Comparison of ENCODE assay signal across 8 cellular contexts in genomic region chr15:70892002-70892911, GRCh38. TPM values are rescaled to one million over a fixed set of nuclear protein-coding genes. Genes with fewer than 3 reads are reported as not detected.
DNase-seq lines count a peak whose midpoint lies in the region; ATAC-seq, FAIRE-seq and TF ChIP-seq lines count a peak whose summit lies in the region.

TSS of gene LRRC49 (plus strand) at chr15:70892826. CDS start at chr15:70892895, 69 bp downstream.
TSS of gene THAP10 (minus strand) at chr15:70892433. CDS start at chr15:70892272, 161 bp downstream.

- TF ChIP-seq CTCF in D721Med (IDR thresholded peaks at IDR 0.05; ENCODE audit: insufficient read depth, missing control alignments) (no peak), neural progenitor cell (IDR thresholded peaks at IDR 0.05) (no peak), type B pancreatic cell (conservative IDR thresholded peaks at IDR 0.05) (peak; percentile 17)

- DNase-seq in D721Med (ENCODE audit: insufficient read length, low spot score) (peak; percentile 24), HT-29 (ENCODE audit: low spot score) (peak; percentile 98), NOMO-1 treated with dmso at 0.1 percent for 144 hours (lab: John Stamatoyannopoulos, UW; ENCODE audit: unreplicated experiment) (peak; percentile 54), glomerular visceral epithelial cell (ENCODE audit: extremely low spot score) (peak; percentile 97), neural progenitor cell (ENCODE audit: low spot score) (peak; percentile 94), type B pancreatic cell (ENCODE audit: extremely low spot score, unreplicated experiment) (peak; percentile 84)
- peak; percentile 38 for DNase-seq in activated naive CD8-positive, alpha-beta T cell treated with anti-CD3 and anti-CD28 coated beads, Interleukin-2, amount 10 ng/mL, durations not matched to agents 7 days and 5 days

- FAIRE-seq in D721Med (lab: Jason Lieb, UNC): peak; percentile 93

- H3K4me2 ChIP-seq in neural progenitor cell: peak within 1 kb of the TSS; percentile 80

- H3K36me3 Mint-ChIP-seq in activated naive CD8-positive, alpha-beta T cell treated with anti-CD3 and anti-CD28 coated beads, Interleukin-2, amount 10 ng/mL, durations not matched to agents 7 days and 5 days: no peaks in the 10 kb centered on the region
- H3K36me3 Mint-ChIP-seq in neural progenitor cell (peaks cover 11% of the 10 kb centered on the region), type B pancreatic cell (no peaks in the 10 kb centered on the region)

- peaks cover 53% of the 10 kb centered on the region for H3K79me2 ChIP-seq in neural progenitor cell (ENCODE audit: low read depth)

- H3K4me3 ChIP-seq in neural progenitor cell: peak within 1 kb of the TSS; percentile 69

- peaks cover 57% of the 10 kb centered on the region for H3K27me3 Mint-ChIP-seq in activated naive CD8-positive, alpha-beta T cell treated with anti-CD3 and anti-CD28 coated beads, Interleukin-2, amount 10 ng/mL, durations not matched to agents 7 days and 5 days
- H3K27me3 Mint-ChIP-seq in neural progenitor cell (ENCODE audit: insufficient read depth, low read depth) (no peaks in the 10 kb centered on the region), type B pancreatic cell (no peaks in the 10 kb centered on the region)

- H3K4me1 Mint-ChIP-seq in activated naive CD8-positive, alpha-beta T cell treated with anti-CD3 and anti-CD28 coated beads, Interleukin-2, amount 10 ng/mL, durations not matched to agents 7 days and 5 days: peaks cover 8% of the 10 kb centered on the region
- H3K4me1 Mint-ChIP-seq in neural progenitor cell (peaks cover 26% of the 10 kb centered on the region), type B pancreatic cell (ENCODE audit: unreplicated experiment) (peaks cover 11% of the 10 kb centered on the region)

- H3K9me3 Mint-ChIP-seq in activated naive CD8-positive, alpha-beta T cell treated with anti-CD3 and anti-CD28 coated beads, Interleukin-2, amount 10 ng/mL, durations not matched to agents 7 days and 5 days: no peaks in the 10 kb centered on the region
- H3K9me3 Mint-ChIP-seq in neural progenitor cell (no peaks in the 10 kb centered on the region), type B pancreatic cell (no peaks in the 10 kb centered on the region)

- peak; percentile 86 for ATAC-seq in GM21390 (IDR thresholded peaks at IDR 0.05; ENCODE audit: unreplicated experiment)
- ATAC-seq in activated naive CD8-positive, alpha-beta T cell treated with anti-CD3 and anti-CD28 coated beads, Interleukin-2, amount 10 ng/mL, durations not matched to agents 7 days and 5 days (ENCODE audit: low read depth): peak; percentile 63

- no peaks in the 10 kb centered on the region for H3K9me3 ChIP-seq in neural progenitor cell (ENCODE audit: low read depth)

- peak within 1 kb of the TSS; percentile 4 for H3K9ac ChIP-seq in neural progenitor cell

- H3K27me3 ChIP-seq in neural progenitor cell: no peaks in the 10 kb centered on the region

- peaks cover 11% of the 10 kb centered on the region for H3K4me1 ChIP-seq in neural progenitor cell

- peak within 1 kb of the TSS; percentile 85 for H3K4me3 Mint-ChIP-seq in activated naive CD8-positive, alpha-beta T cell treated with anti-CD3 and anti-CD28 coated beads, Interleukin-2, amount 10 ng/mL, durations not matched to agents 7 days and 5 days
- H3K4me3 Mint-ChIP-seq in neural progenitor cell (peak within 1 kb of the TSS; percentile 98), type B pancreatic cell (peak within 1 kb of the TSS; percentile 98)

- peaks cover 18% of the 10 kb centered on the region for H3F3A ChIP-seq in neural progenitor cell (ENCODE audit: low read depth)

- H2AFZ ChIP-seq in neural progenitor cell (replicated peaks): peak within 1 kb of the TSS; percentile 89

- peak within 1 kb of the TSS; percentile 34 for H3K27ac Mint-ChIP-seq in activated naive CD8-positive, alpha-beta T cell treated with anti-CD3 and anti-CD28 coated beads, Interleukin-2, amount 10 ng/mL, durations not matched to agents 7 days and 5 days
- H3K27ac Mint-ChIP-seq in neural progenitor cell (peak within 1 kb of the TSS; percentile 98), type B pancreatic cell (peak within 1 kb of the TSS; percentile 95)

- H3K27ac ChIP-seq in neural progenitor cell: peak within 1 kb of the TSS; percentile 26

- H4K20me1 ChIP-seq in neural progenitor cell (ENCODE audit: low read depth): no peaks in the 10 kb centered on the region

- peaks cover 3% of the 10 kb centered on the region for H3K36me3 ChIP-seq in neural progenitor cell

- POLR2A ChIA-PET in activated naive CD8-positive, alpha-beta T cell treated with anti-CD3 and anti-CD28 coated beads, Interleukin-2, amount 10 ng/mL, durations not matched to agents 7 days and 5 days (lab: Charles Lee): interaction anchor here (0.6 kb wide), 1 partner anchor 125 kb away, joined by 4 read pairs; no protein-coding TSS in a partner anchor

RNA-seq across cellular contexts. Expression of gene LRRC49, which starts in this region (rescaled TPM):
- total RNA-seq in HT-29 (2014; rRNA removed; shearing (Covaris generic)): 4.2 and 5.9 TPM in 2 replicates
- not detected for total RNA-seq in activated naive CD8-positive, alpha-beta T cell treated with anti-CD3 and anti-CD28 coated beads, Interleukin-2, amount 10 ng/mL, durations not matched to agents 7 days and 5 days
- total RNA-seq in neural progenitor cell (ENCODE audit: low replicate concordance): 33.5 and 62.4 TPM in 2 replicates
- total RNA-seq in type B pancreatic cell (ENCODE audit: low replicate concordance): 6.7 and 13.4 TPM in 2 replicates

RNA-seq across cellular contexts. Expression of gene THAP10, which starts in this region (rescaled TPM):
- 2.7 and 3.9 TPM in 2 replicates for total RNA-seq in HT-29 (2014; rRNA removed; shearing (Covaris generic))
- not detected for total RNA-seq in activated naive CD8-positive, alpha-beta T cell treated with anti-CD3 and anti-CD28 coated beads, Interleukin-2, amount 10 ng/mL, durations not matched to agents 7 days and 5 days
- total RNA-seq in neural progenitor cell (ENCODE audit: low replicate concordance): 8.0 and 8.6 TPM in 2 replicates
- 2.7 and 5.3 TPM in 2 replicates for total RNA-seq in type B pancreatic cell (ENCODE audit: low replicate concordance)

Comparison
In these comparisons a context has a peak if more than half of its experiments do, and no peak if none do; other contexts are left out.
1. Peak in every context shown above with its lines: DNase-seq, ATAC-seq, H3K4me3 ChIP-seq and H3K27ac ChIP-seq.
2. Peak in DNase-seq and ATAC-seq in activated naive CD8-positive, alpha-beta T cell treated with anti-CD3 and anti-CD28 coated beads, Interleukin-2, amount 10 ng/mL, durations not matched to agents 7 days and 5 days; RNA of the genes that start here not detected or under 1 TPM.
3. DNase-seq: peak in every context shown above with its lines; median percentile 98 in HT-29; 97 in glomerular visceral epithelial cell; 94 in neural progenitor cell; 84 in type B pancreatic cell; 54 in NOMO-1 treated with dmso at 0.1 percent for 144 hours; 38 in activated naive CD8-positive, alpha-beta T cell treated with anti-CD3 and anti-CD28 coated beads, Interleukin-2, amount 10 ng/mL, durations not matched to agents 7 days and 5 days; 24 in D721Med.
4. H3K27ac Mint-ChIP-seq: peak in every context shown above with its lines; median percentile 98 in neural progenitor cell; 95 in type B pancreatic cell; 34 in activated naive CD8-positive, alpha-beta T cell treated with anti-CD3 and anti-CD28 coated beads, Interleukin-2, amount 10 ng/mL, durations not matched to agents 7 days and 5 days.